8 cellular contexts compared by ENCODE assay signal in the genomic region with DNA sequence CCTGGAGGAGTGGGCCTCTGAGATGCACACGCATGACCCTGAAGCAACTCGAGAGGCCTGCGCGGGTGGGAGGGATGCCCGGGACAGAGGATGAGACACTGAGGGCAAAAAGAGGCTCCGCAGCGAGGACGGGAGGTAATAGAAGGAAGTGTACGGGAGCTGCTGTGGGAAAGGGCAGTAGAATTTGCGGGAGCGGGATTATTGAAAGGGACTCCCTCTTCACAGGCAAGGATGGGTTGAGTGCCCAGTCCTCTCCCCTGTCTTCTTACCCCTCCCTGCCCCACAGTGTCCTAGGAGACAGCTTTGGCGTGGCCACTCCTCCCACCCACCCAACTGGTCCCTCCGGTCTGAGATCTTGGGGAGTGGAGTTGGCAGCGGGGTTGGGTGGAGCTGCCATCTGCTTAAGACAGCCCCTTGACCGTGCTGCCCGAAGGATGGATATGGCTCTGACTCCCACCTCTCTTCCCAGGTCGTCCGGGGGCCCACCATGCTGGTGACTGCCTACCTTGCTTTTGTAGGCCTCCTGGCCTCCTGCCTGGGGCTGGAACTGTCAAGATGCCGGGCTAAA. TPM values are rescaled to one million over a fixed set of nuclear protein-coding genes. Genes with fewer than 3 reads are reported as not detected.
DNase-seq lines count a peak whose midpoint lies in the region; ATAC-seq and TF ChIP-seq lines count a peak whose summit lies in the region.

No MANE protein-coding gene starts in this region.

- H3K27ac ChIP-seq in coronary artery (peak overlapping the region; percentile 79 to 92), mesenchymal stem cell (ENCODE audit: low read length, poor library complexity, severe bottlenecking) (peak overlapping the region; percentile 67)

- H3K14ac ChIP-seq in mesenchymal stem cell (ENCODE audit: low read length in 2 of 2), result peak overlapping the region in 1 of 2 experiments; percentile 68

- peak overlapping the region; percentile 73 for H2BK120ac ChIP-seq in mesenchymal stem cell (ENCODE audit: low read depth, low read length)

- H4K91ac ChIP-seq in mesenchymal stem cell (ENCODE audit: low read length), result peak overlapping the region; percentile 93

- peak overlapping the region; percentile 50 for H3K4me2 ChIP-seq in mesenchymal stem cell (ENCODE audit: low read length, poor library complexity, severe bottlenecking)

- H3K36me3 ChIP-seq in mesenchymal stem cell (ENCODE audit: control insufficient read depth in 1 of 2, insufficient read depth in 2 of 2, low read depth in 1 of 2, low read length in 2 of 2), result peaks cover 19 to 26% of the 10 kb centered on the region in 2 experiments

- peaks cover 22% of the 10 kb centered on the region for H3K79me1 ChIP-seq in mesenchymal stem cell (replicated peaks; ENCODE audit: low read length, poor library complexity, severe bottlenecking)

- H2BK5ac ChIP-seq in mesenchymal stem cell (ENCODE audit: low read depth, low read length, poor library complexity, severe bottlenecking), result peak overlapping the region; percentile 59

- peak overlapping the region; percentile 94 to 98 for H3K18ac ChIP-seq in mesenchymal stem cell (ENCODE audit: low read depth in 1 of 2, low read length in 2 of 2)

- TF ChIP-seq CTCF in coronary artery (IDR thresholded peaks at IDR 0.05), result no peak

- H3K4ac ChIP-seq in mesenchymal stem cell (ENCODE audit: low read depth in 1 of 2, low read length in 2 of 2), result peak overlapping the region; percentile 67 to 88

- no peak overlapping the region for H2AK5ac ChIP-seq in mesenchymal stem cell (ENCODE audit: low read length, severe bottlenecking)

- peaks cover 17% of the 10 kb centered on the region for H3K4me1 ChIP-seq in mesenchymal stem cell (ENCODE audit: control insufficient read depth, insufficient read depth, low read depth, low read length)

- H3K23ac ChIP-seq in mesenchymal stem cell (ENCODE audit: low read length in 2 of 2), result no peak overlapping the region

- peak overlapping the region; percentile 81 for H3K4me3 ChIP-seq in coronary artery
- peak overlapping the region; percentile 96 to 98 for H3K4me3 ChIP-seq in mesenchymal stem cell (ENCODE audit: insufficient read depth in 1 of 2, low read depth in 1 of 2, low read length in 2 of 2)

- peak overlapping the region; percentile 95 for H3K9ac ChIP-seq in mesenchymal stem cell (ENCODE audit: low read length)

- ATAC-seq in GM18867 (IDR thresholded peaks at IDR 0.05; ENCODE audit: unreplicated experiment) (peak; percentile 9), GM21825 (IDR thresholded peaks at IDR 0.05; ENCODE audit: unreplicated experiment) (no peak), HG03280 (IDR thresholded peaks at IDR 0.05; ENCODE audit: unreplicated experiment) (no peak)

- H2AFZ ChIP-seq in mesenchymal stem cell (ENCODE audit: low read depth, low read length), result peak overlapping the region; percentile 90

- DNase-seq in NCI-H510A treated with DMSO at 0.1 percent for 48 hours (lab: John Stamatoyannopoulos, UW), result peak; percentile 40
- DNase-seq in coronary artery (ENCODE audit: low spot score), result no peak
- DNase-seq in mesenchymal stem cell, result no peak
- peak; percentile 84 for DNase-seq in ureter (ENCODE audit: low spot score)
- DNase-seq in germinal center (ENCODE audit: low spot score), result no peak

- no peaks in the 10 kb centered on the region for H3K27me3 ChIP-seq in mesenchymal stem cell (ENCODE audit: control insufficient read depth in 1 of 2, insufficient read depth in 1 of 2, low read length in 2 of 2)

- H4K8ac ChIP-seq in mesenchymal stem cell (ENCODE audit: low read length), result peak overlapping the region; percentile 98

- H3K9me3 ChIP-seq in mesenchymal stem cell (ENCODE audit: control insufficient read depth, low read length), result no peaks in the 10 kb centered on the region

- 21% methylated on average over 13 of the region's 19 CpGs for WGBS in mesenchymal stem cell

- H2BK12ac ChIP-seq in mesenchymal stem cell (ENCODE audit: low read length in 2 of 2), result no peak overlapping the region

- H2BK15ac ChIP-seq in mesenchymal stem cell (ENCODE audit: low read depth, poor library complexity, severe bottlenecking), result peak overlapping the region; percentile 19

RNA-seq across cellular contexts. Expression of gene ESPL1, which starts 15.7 kb away (rescaled TPM):
- 1.2 TPM for polyA plus RNA-seq in mesenchymal stem cell (2013, experiment 1 of 2)
- 1.2 TPM for polyA plus RNA-seq in mesenchymal stem cell (2013, experiment 2 of 2)
- 2.3 TPM for total RNA-seq in ureter

RNA-seq across cellular contexts. Expression of gene RARG, which starts 20.4 kb away (rescaled TPM):
- 20.0 TPM for polyA plus RNA-seq in mesenchymal stem cell (2013, experiment 1 of 2)
- 20.3 TPM for polyA plus RNA-seq in mesenchymal stem cell (2013, experiment 2 of 2)
- 101 TPM for total RNA-seq in ureter

RNA-seq across cellular contexts. Expression of gene PFDN5, which starts 42.9 kb away (rescaled TPM):
- 447 TPM for polyA plus RNA-seq in mesenchymal stem cell (2013, experiment 1 of 2)
- 458 TPM for polyA plus RNA-seq in mesenchymal stem cell (2013, experiment 2 of 2)
- 468 TPM for total RNA-seq in ureter

RNA-seq across cellular contexts. Expression of gene ITGB7, which starts 45.4 kb away (rescaled TPM):
- polyA plus RNA-seq in mesenchymal stem cell (2013, experiment 1 of 2), result 0.19 TPM
- 0.10 TPM for polyA plus RNA-seq in mesenchymal stem cell (2013, experiment 2 of 2)
- total RNA-seq in ureter, result 15.8 TPM

RNA-seq across cellular contexts. Expression of gene MYG1, which starts 47.1 kb away (rescaled TPM):
- polyA plus RNA-seq in mesenchymal stem cell (2013, experiment 1 of 2), result 78.3 TPM
- polyA plus RNA-seq in mesenchymal stem cell (2013, experiment 2 of 2), result 77.9 TPM
- 50.0 TPM for total RNA-seq in ureter

Comparison
In these comparisons a context has a peak if more than half of its experiments do, and no peak if none do; other contexts are left out.
1. DNase-seq: peak in NCI-H510A treated with DMSO at 0.1 percent for 48 hours (single experiment) and ureter (single experiment); none in coronary artery (single experiment), mesenchymal stem cell (single experiment) and germinal center (single experiment).